Comparison of ENCODE assay signal across 8 cellular contexts in genomic region chr3:127762077-127762786, GRCh38.
A peak's percentile ranks its signal among the peaks of the same experiment; 100 is the strongest.
DNase-seq lines count a peak whose midpoint lies in the region; ATAC-seq and TF ChIP-seq lines count a peak whose summit lies in the region.

No MANE protein-coding gene starts in this region.

- H3K4me3 ChIP-seq in DOHH2 (ENCODE audit: low read length), result peak overlapping the region; percentile 40

- H3K4me1 ChIP-seq in DOHH2 (ENCODE audit: control insufficient read depth, low read length), result peaks cover 26% of the 10 kb centered on the region

- peak overlapping the region; percentile 64 to 72 for H3K4me3 Mint-ChIP-seq in stimulated activated naive B cell treated with anti-CD40 and anti-IgM and Interleukin-4, amounts not matched to agents 10 μg/mL and 1 μg/mL and 100 μg/mL, for 72 hours
- H3K4me3 Mint-ChIP-seq in T-helper 2 cell treated with Interferon-gamma antibody and Interleukin-4, amounts not matched to agents 5 μg/mL and 100 μg/mL, for 36 hours, result no peak overlapping the region

- no peaks in the 10 kb centered on the region for H3K9me3 Mint-ChIP-seq in stimulated activated naive B cell treated with anti-CD40 and anti-IgM and Interleukin-4, amounts not matched to agents 10 μg/mL and 1 μg/mL and 100 μg/mL, for 72 hours
- H3K9me3 Mint-ChIP-seq in T-helper 2 cell treated with Interferon-gamma antibody and Interleukin-4, amounts not matched to agents 5 μg/mL and 100 μg/mL, for 36 hours, result no peaks in the 10 kb centered on the region

- H3K79me2 ChIP-seq in DOHH2 (ENCODE audit: control insufficient read depth, low read length), result no peaks in the 10 kb centered on the region

- peaks cover 19 to 47% of the 10 kb centered on the region in 2 donors for H3K36me3 Mint-ChIP-seq in stimulated activated naive B cell treated with anti-CD40 and anti-IgM and Interleukin-4, amounts not matched to agents 10 μg/mL and 1 μg/mL and 100 μg/mL, for 72 hours
- H3K36me3 Mint-ChIP-seq in T-helper 2 cell treated with Interferon-gamma antibody and Interleukin-4, amounts not matched to agents 5 μg/mL and 100 μg/mL, for 36 hours (ENCODE audit: low read depth), result no peaks in the 10 kb centered on the region

- in situ Hi-C loops in KBM-7 (cut with MboI; ENCODE audit: low pct_unique_long_range_greater_than_20kb, low sequenced_read_pairs), result no loop called here

- H3K4me1 Mint-ChIP-seq in stimulated activated naive B cell treated with anti-CD40 and anti-IgM and Interleukin-4, amounts not matched to agents 10 μg/mL and 1 μg/mL and 100 μg/mL, for 72 hours, result peaks cover 28 to 47% of the 10 kb centered on the region in 2 donors
- peaks cover 22% of the 10 kb centered on the region for H3K4me1 Mint-ChIP-seq in T-helper 2 cell treated with Interferon-gamma antibody and Interleukin-4, amounts not matched to agents 5 μg/mL and 100 μg/mL, for 36 hours (ENCODE audit: low read depth)

- peak overlapping the region; percentile 64 for H3K4me2 ChIP-seq in DOHH2 (ENCODE audit: low read length)

- peak overlapping the region; percentile 93 for H3K27ac Mint-ChIP-seq in stimulated activated naive B cell treated with anti-CD40 and anti-IgM and Interleukin-4, amounts not matched to agents 10 μg/mL and 1 μg/mL and 100 μg/mL, for 72 hours
- H3K27ac Mint-ChIP-seq in T-helper 2 cell treated with Interferon-gamma antibody and Interleukin-4, amounts not matched to agents 5 μg/mL and 100 μg/mL, for 36 hours, result no peak overlapping the region

- no peaks in the 10 kb centered on the region for H3F3A ChIP-seq in DOHH2 (ENCODE audit: control insufficient read depth, insufficient read depth)

- no peak for TF ChIP-seq CTCF in DOHH2 (IDR thresholded peaks at IDR 0.05; ENCODE audit: low read depth, low read length, poor library complexity, severe bottlenecking)

- H3K27me3 Mint-ChIP-seq in stimulated activated naive B cell treated with anti-CD40 and anti-IgM and Interleukin-4, amounts not matched to agents 10 μg/mL and 1 μg/mL and 100 μg/mL, for 72 hours, result no peaks in the 10 kb centered on the region
- peaks cover 2% of the 10 kb centered on the region for H3K27me3 Mint-ChIP-seq in T-helper 2 cell treated with Interferon-gamma antibody and Interleukin-4, amounts not matched to agents 5 μg/mL and 100 μg/mL, for 36 hours (ENCODE audit: low read depth)

- H3K27me3 ChIP-seq in DOHH2 (ENCODE audit: control insufficient read depth, low read length), result peaks cover 23% of the 10 kb centered on the region

- H3K27ac ChIP-seq in DOHH2 (ENCODE audit: low read depth, low read length), result no peak overlapping the region

- peak; percentile 38 for DNase-seq in KBM-7
- DNase-seq in globus pallidus (ENCODE audit: low spot score), result peak; percentile 67
- DNase-seq in stimulated activated naive B cell treated with anti-CD40 and anti-IgM and Interleukin-4, amounts not matched to agents 10 μg/mL and 1 μg/mL and 100 μg/mL, for 72 hours, result peak; percentile 24
- DNase-seq in NCI-H1048 (lab: John Stamatoyannopoulos, UW), result no peak
- DNase-seq in T-helper 2 cell treated with Interferon-gamma antibody and Interleukin-4, amounts not matched to agents 5 μg/mL and 100 μg/mL, for 36 hours (ENCODE audit: low spot score), result no peak

- H3K9me3 ChIP-seq in DOHH2 (ENCODE audit: control insufficient read depth, insufficient read depth, low read length), result no peaks in the 10 kb centered on the region

- H4K20me1 ChIP-seq in DOHH2 (ENCODE audit: control insufficient read depth, insufficient read depth, low read depth, low read length), result no peaks in the 10 kb centered on the region

- no peaks in the 10 kb centered on the region for H3K36me3 ChIP-seq in DOHH2 (ENCODE audit: control insufficient read depth, low read length)

- H3K9me2 ChIP-seq in DOHH2 (replicated peaks; ENCODE audit: control insufficient read depth, low read length), result no peaks in the 10 kb centered on the region

- ATAC-seq in GM19467 (IDR thresholded peaks at IDR 0.05; ENCODE audit: unreplicated experiment) (peak; percentile 52), GM21367 (IDR thresholded peaks at IDR 0.05; ENCODE audit: unreplicated experiment) (no peak)
- ATAC-seq in stimulated activated naive B cell treated with anti-CD40 and anti-IgM and Interleukin-4, amounts not matched to agents 10 μg/mL and 1 μg/mL and 100 μg/mL, for 72 hours (replicated peaks), result peak; percentile 79

Comparison
In these comparisons a context has a peak if more than half of its experiments do, and no peak if none do; other contexts are left out.
1. DNase-seq: peak in KBM-7 (single experiment), globus pallidus (single experiment) and stimulated activated naive B cell treated with anti-CD40 and anti-IgM and Interleukin-4, amounts not matched to agents 10 μg/mL and 1 μg/mL and 100 μg/mL, for 72 hours (single experiment); none in NCI-H1048 (single experiment) and T-helper 2 cell treated with Interferon-gamma antibody and Interleukin-4, amounts not matched to agents 5 μg/mL and 100 μg/mL, for 36 hours (single experiment).